In genomic region chr14:94005324-94005723, GRCh38 we compare ENCODE assay signal across 2 cellular contexts.
TF ChIP-seq lines count a peak whose summit lies in the region.

No MANE protein-coding gene starts in this region.

TF ChIP-seq in HCT116, 20 proteins besides CTCF, POLR2A, EP300 and RAD21:
- TF ChIP-seq EZH2 (IDR thresholded peaks at IDR 0.05), result no peak
- no peak for TF ChIP-seq SRF (IDR thresholded peaks at IDR 0.05; ENCODE audit: low read depth)
- TF ChIP-seq, protein P1, sequence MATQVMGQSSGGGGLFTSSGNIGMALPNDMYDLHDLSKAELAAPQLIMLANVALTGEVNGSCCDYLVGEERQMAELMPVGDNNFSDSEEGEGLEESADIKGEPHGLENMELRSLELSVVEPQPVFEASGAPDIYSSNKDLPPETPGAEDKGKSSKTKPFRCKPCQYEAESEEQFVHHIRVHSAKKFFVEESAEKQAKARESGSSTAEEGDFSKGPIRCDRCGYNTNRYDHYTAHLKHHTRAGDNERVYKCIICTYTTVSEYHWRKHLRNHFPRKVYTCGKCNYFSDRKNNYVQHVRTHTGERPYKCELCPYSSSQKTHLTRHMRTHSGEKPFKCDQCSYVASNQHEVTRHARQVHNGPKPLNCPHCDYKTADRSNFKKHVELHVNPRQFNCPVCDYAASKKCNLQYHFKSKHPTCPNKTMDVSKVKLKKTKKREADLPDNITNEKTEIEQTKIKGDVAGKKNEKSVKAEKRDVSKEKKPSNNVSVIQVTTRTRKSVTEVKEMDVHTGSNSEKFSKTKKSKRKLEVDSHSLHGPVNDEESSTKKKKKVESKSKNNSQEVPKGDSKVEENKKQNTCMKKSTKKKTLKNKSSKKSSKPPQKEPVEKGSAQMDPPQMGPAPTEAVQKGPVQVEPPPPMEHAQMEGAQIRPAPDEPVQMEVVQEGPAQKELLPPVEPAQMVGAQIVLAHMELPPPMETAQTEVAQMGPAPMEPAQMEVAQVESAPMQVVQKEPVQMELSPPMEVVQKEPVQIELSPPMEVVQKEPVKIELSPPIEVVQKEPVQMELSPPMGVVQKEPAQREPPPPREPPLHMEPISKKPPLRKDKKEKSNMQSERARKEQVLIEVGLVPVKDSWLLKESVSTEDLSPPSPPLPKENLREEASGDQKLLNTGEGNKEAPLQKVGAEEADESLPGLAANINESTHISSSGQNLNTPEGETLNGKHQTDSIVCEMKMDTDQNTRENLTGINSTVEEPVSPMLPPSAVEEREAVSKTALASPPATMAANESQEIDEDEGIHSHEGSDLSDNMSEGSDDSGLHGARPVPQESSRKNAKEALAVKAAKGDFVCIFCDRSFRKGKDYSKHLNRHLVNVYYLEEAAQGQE (IDR thresholded peaks at IDR 0.05; ENCODE audit: low read depth), result no peak
- TF ChIP-seq TCF7L2 (IDR thresholded peaks at IDR 0.05; ENCODE audit: borderline replicate concordance, extremely low read depth, insufficient read depth, insufficient read length), result no peak
- TF ChIP-seq EGR1 (IDR thresholded peaks at IDR 0.05; ENCODE audit: low read depth), result no peak

TF ChIP-seq in K562, 482 proteins besides CTCF, POLR2A, EP300 and RAD21:
- no peak for TF ChIP-seq SMAD4 (CRISPR knock-in tag; conservative IDR thresholded peaks at IDR 0.05)
- no peak for TF ChIP-seq ZNF584 (CRISPR knock-in tag; IDR thresholded peaks at IDR 0.05; ENCODE audit: low read depth)
- TF ChIP-seq TAL1 (IDR thresholded peaks at IDR 0.05), result no peak
- no peak for TF ChIP-seq XRCC5 (IDR thresholded peaks at IDR 0.05; ENCODE audit: low read depth, low read length)
- TF ChIP-seq MEIS2 (IDR thresholded peaks at IDR 0.05; ENCODE audit: partially characterized antibody), result peak; percentile 10
- no peak for TF ChIP-seq MCM7 (IDR thresholded peaks at IDR 0.05)
- TF ChIP-seq FIP1L1 (IDR thresholded peaks at IDR 0.05; ENCODE audit: low read depth, low read length, poor library complexity, severe bottlenecking), result no peak
- TF ChIP-seq, protein P2, sequence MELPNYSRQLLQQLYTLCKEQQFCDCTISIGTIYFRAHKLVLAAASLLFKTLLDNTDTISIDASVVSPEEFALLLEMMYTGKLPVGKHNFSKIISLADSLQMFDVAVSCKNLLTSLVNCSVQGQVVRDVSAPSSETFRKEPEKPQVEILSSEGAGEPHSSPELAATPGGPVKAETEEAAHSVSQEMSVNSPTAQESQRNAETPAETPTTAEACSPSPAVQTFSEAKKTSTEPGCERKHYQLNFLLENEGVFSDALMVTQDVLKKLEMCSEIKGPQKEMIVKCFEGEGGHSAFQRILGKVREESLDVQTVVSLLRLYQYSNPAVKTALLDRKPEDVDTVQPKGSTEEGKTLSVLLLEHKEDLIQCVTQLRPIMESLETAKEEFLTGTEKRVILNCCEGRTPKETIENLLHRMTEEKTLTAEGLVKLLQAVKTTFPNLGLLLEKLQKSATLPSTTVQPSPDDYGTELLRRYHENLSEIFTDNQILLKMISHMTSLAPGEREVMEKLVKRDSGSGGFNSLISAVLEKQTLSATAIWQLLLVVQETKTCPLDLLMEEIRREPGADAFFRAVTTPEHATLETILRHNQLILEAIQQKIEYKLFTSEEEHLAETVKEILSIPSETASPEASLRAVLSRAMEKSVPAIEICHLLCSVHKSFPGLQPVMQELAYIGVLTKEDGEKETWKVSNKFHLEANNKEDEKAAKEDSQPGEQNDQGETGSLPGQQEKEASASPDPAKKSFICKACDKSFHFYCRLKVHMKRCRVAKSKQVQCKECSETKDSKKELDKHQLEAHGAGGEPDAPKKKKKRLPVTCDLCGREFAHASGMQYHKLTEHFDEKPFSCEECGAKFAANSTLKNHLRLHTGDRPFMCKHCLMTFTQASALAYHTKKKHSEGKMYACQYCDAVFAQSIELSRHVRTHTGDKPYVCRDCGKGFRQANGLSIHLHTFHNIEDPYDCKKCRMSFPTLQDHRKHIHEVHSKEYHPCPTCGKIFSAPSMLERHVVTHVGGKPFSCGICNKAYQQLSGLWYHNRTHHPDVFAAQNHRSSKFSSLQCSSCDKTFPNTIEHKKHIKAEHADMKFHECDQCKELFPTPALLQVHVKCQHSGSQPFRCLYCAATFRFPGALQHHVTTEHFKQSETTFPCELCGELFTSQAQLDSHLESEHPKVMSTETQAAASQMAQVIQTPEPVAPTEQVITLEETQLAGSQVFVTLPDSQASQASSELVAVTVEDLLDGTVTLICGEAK (IDR thresholded peaks at IDR 0.05), result peak; percentile 63
- TF ChIP-seq, protein P2 (CRISPR knock-in tag; IDR thresholded peaks at IDR 0.05), result peak; percentile 80; the same call in 1 of the 2 replicates
- TF ChIP-seq BHLHE40 (IDR thresholded peaks at IDR 0.05; ENCODE audit: low read length), result peak; percentile 37; the same call in 1 of the 2 replicates
- TF ChIP-seq, protein P3, sequence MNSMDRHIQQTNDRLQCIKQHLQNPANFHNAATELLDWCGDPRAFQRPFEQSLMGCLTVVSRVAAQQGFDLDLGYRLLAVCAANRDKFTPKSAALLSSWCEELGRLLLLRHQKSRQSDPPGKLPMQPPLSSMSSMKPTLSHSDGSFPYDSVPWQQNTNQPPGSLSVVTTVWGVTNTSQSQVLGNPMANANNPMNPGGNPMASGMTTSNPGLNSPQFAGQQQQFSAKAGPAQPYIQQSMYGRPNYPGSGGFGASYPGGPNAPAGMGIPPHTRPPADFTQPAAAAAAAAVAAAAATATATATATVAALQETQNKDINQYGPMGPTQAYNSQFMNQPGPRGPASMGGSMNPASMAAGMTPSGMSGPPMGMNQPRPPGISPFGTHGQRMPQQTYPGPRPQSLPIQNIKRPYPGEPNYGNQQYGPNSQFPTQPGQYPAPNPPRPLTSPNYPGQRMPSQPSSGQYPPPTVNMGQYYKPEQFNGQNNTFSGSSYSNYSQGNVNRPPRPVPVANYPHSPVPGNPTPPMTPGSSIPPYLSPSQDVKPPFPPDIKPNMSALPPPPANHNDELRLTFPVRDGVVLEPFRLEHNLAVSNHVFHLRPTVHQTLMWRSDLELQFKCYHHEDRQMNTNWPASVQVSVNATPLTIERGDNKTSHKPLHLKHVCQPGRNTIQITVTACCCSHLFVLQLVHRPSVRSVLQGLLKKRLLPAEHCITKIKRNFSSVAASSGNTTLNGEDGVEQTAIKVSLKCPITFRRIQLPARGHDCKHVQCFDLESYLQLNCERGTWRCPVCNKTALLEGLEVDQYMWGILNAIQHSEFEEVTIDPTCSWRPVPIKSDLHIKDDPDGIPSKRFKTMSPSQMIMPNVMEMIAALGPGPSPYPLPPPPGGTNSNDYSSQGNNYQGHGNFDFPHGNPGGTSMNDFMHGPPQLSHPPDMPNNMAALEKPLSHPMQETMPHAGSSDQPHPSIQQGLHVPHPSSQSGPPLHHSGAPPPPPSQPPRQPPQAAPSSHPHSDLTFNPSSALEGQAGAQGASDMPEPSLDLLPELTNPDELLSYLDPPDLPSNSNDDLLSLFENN (IDR thresholded peaks at IDR 0.05; ENCODE audit: low read depth in 2 of 2, low read length in 2 of 2), result no peak
- TF ChIP-seq CSDE1 (IDR thresholded peaks at IDR 0.05), result no peak
- no peak for TF ChIP-seq PBX2 (CRISPR knock-in tag; IDR thresholded peaks at IDR 0.05; ENCODE audit: low read depth)
- 0 out of 2 replicates have a peak, but pooled peaks have one; percentile 11 for TF ChIP-seq PBX2 (tag; conservative IDR thresholded peaks at IDR 0.05; ENCODE audit: low read depth)
- TF ChIP-seq HNRNPK (IDR thresholded peaks at IDR 0.05; ENCODE audit: low read depth, low read length, poor library complexity, severe bottlenecking), result no peak
- TF ChIP-seq, protein P4, sequence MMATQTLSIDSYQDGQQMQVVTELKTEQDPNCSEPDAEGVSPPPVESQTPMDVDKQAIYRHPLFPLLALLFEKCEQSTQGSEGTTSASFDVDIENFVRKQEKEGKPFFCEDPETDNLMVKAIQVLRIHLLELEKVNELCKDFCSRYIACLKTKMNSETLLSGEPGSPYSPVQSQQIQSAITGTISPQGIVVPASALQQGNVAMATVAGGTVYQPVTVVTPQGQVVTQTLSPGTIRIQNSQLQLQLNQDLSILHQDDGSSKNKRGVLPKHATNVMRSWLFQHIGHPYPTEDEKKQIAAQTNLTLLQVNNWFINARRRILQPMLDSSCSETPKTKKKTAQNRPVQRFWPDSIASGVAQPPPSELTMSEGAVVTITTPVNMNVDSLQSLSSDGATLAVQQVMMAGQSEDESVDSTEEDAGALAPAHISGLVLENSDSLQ (IDR thresholded peaks at IDR 0.05), result peak; percentile 63; the same call in 1 of the 2 replicates
- no peak for TF ChIP-seq ELK1 (CRISPR knock-in tag; IDR thresholded peaks at IDR 0.05)
